26 cellular contexts compared by ENCODE assay signal in the genomic region with DNA sequence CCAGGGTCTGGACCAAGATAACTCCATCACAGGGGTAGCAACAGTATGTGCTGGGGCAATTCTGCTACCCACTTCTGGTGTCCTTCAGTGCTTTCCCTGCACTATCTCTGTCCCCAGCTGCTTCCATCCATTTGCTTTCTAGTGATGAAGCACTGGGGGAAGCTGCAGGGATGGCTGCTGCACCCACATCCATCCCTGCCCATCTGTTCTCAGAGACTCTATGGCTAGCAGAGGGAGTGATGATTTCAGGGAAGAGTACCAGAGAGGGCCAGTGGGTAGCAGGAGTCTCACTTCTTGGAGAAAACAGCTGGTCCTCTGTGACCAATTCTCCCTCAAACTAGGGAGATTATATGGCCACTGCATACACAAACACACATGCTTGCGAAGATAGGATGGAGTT.
"Had no signal": no experiment of that assay in that cellular context is flagged by ENCODE, and none has a peak within 500 bp of the region (broad histone marks: within the 10 kb centered on the region; RNA-seq: fewer than 3 reads in every experiment).

No MANE protein-coding gene starts in this region.

- FAIRE-seq: bronchial epithelial cell, endometrium, urothelium cell line had no signal

- H3K36me3 Mint-ChIP-seq: natural killer cell treated with Interleukin-12 subunit alpha and Interleukin-12 subunit beta and Interleukin-15 and Interleukin-18, amount 100 ng/mL, for 72 hours had no signal

- H3K4me3 Mint-ChIP-seq: activated B cell treated with CpG ODN at 0.5 μM for 24 hours; activated naive CD8-positive, alpha-beta T cell treated with anti-CD3 and anti-CD28 coated beads, Interleukin-2, amount 10 ng/mL, durations not matched to agents 7 days and 5 days; mesothelial cell of epicardium; natural killer cell treated with Interleukin-12 subunit alpha and Interleukin-12 subunit beta and Interleukin-15 and Interleukin-18, amount 100 ng/mL, for 72 hours; stimulated activated naive CD8-positive, alpha-beta T cell treated with anti-CD3 and anti-CD28 coated beads, Interleukin-15, Interleukin-2, amounts not matched to agents 100 ng/mL and 50 ng/mL, for 24 hours had no signal

- H3K27ac Mint-ChIP-seq: activated B cell treated with CpG ODN at 0.5 μM for 24 hours; activated naive CD8-positive, alpha-beta T cell treated with anti-CD3 and anti-CD28 coated beads, Interleukin-2, amount 10 ng/mL, durations not matched to agents 7 days and 5 days; mesothelial cell of epicardium; natural killer cell treated with Interleukin-12 subunit alpha and Interleukin-12 subunit beta and Interleukin-15 and Interleukin-18, amount 100 ng/mL, for 72 hours; stimulated activated naive CD8-positive, alpha-beta T cell treated with anti-CD3 and anti-CD28 coated beads, Interleukin-15, Interleukin-2, amounts not matched to agents 100 ng/mL and 50 ng/mL, for 24 hours had no signal

- H3K27ac ChIP-seq: hepatocyte, left lung, ovary, psoas muscle, skin epidermis, tibial nerve had no signal

- H3K9me3 Mint-ChIP-seq: activated B cell treated with CpG ODN at 0.5 μM for 24 hours; activated naive CD8-positive, alpha-beta T cell treated with anti-CD3 and anti-CD28 coated beads, Interleukin-2, amount 10 ng/mL, durations not matched to agents 7 days and 5 days; natural killer cell treated with Interleukin-12 subunit alpha and Interleukin-12 subunit beta and Interleukin-15 and Interleukin-18, amount 100 ng/mL, for 72 hours; stimulated activated naive CD8-positive, alpha-beta T cell treated with anti-CD3 and anti-CD28 coated beads, Interleukin-15, Interleukin-2, amounts not matched to agents 100 ng/mL and 50 ng/mL, for 24 hours had no signal

- H3K27me3 ChIP-seq: colonic mucosa, hepatocyte, left lung, ovary, tibial nerve had no signal

- H3K4me3 ChIP-seq: colonic mucosa, hepatocyte, left lung, lung, ovary, psoas muscle, skin epidermis, tibial nerve had no signal

- DNase-seq: activated B cell treated with CpG ODN at 0.5 μM for 24 hours; activated CD4-positive, alpha-beta T cell treated with anti-CD3 and anti-CD28 coated beads for 4 hours; activated CD4-positive, alpha-beta T cell treated with anti-CD3 and anti-CD28 coated beads, Interleukin-2, amount 50 U/mL, for 48 hours; activated naive CD4-positive, alpha-beta T cell treated with Interleukin-2 at 50 U/mL for 16 hours; activated naive CD8-positive, alpha-beta T cell treated with anti-CD3 and anti-CD28 coated beads, Interleukin-2, amount 10 ng/mL, durations not matched to agents 7 days and 5 days; activated T-cell treated with anti-CD3 and anti-CD28 coated beads, Interleukin-2, amount 50 U/mL, for 48 hours; amniotic stem cell; colonic mucosa; foreskin fibroblast; kidney glomerular epithelial cell; left lung; ovary; psoas muscle; right cardiac atrium; stimulated activated CD4-positive, alpha-beta T cell treated with anti-CD3 and anti-CD28 coated beads, Interleukin-1b, Interleukin-23, amount 100 ng/mL, for 48 hours; T1000 had no signal

- H3K4me1 ChIP-seq: colonic mucosa had no signal

- H3K9me3 ChIP-seq: colonic mucosa, left lung, ovary, psoas muscle, tibial nerve had no signal

- H3K27me3 Mint-ChIP-seq: activated B cell treated with CpG ODN at 0.5 μM for 24 hours; activated naive CD8-positive, alpha-beta T cell treated with anti-CD3 and anti-CD28 coated beads, Interleukin-2, amount 10 ng/mL, durations not matched to agents 7 days and 5 days; natural killer cell treated with Interleukin-12 subunit alpha and Interleukin-12 subunit beta and Interleukin-15 and Interleukin-18, amount 100 ng/mL, for 72 hours; stimulated activated naive CD8-positive, alpha-beta T cell treated with anti-CD3 and anti-CD28 coated beads, Interleukin-15, Interleukin-2, amounts not matched to agents 100 ng/mL and 50 ng/mL, for 24 hours had no signal

- ATAC-seq: natural killer cell treated with Interleukin-12 subunit alpha and Interleukin-12 subunit beta and Interleukin-15 and Interleukin-18, amount 100 ng/mL, for 72 hours; psoas muscle; right cardiac atrium had no signal

- H3K36me3 ChIP-seq: colonic mucosa, left lung, ovary, tibial nerve had no signal
